ENCODE assay signal across 18 cellular contexts in the genomic region with DNA sequence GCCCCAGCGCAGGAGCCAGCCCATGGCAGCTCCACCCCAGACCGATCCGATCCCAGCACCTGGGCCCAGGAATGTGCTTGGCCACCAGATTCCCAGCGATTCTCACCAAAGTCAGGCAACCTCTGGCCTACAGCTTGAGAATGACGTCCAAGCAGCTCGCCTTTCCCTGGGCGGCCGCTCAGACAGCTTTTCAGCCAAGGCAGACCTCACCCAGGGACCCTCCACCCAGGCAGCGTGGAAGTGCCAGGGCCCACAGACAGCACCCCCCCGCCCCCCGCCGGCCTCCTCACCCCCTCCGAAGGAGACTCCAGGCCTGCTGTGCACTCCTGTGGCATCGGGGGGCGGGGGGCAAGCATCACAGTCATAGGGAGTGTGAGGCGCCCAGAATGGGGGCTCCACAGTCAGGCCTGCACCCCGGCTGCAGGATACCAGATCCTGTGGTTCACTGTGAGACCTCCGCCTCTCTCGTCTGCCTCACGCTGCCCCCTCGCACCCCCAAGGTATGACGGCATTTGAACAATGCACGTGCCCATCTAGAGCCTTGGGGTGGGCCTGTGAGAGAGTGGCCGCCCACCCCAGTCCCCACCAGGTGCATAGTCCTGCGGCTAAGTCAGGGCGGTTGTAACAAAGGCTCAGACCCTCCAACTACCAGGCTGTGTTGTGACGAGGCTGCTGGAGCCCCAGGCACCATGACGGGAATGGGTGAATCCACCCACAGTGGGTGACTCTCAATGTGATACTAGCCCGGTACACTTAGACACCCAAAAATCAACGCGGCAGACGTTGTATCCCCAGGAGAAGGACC. TPM values are rescaled to one million over a fixed set of nuclear protein-coding genes. Genes with fewer than 3 reads are reported as not detected.
A peak's percentile ranks its signal among the peaks of the same experiment; 100 is the strongest.
DNase-seq lines count a peak whose midpoint lies in the region; ATAC-seq and TF ChIP-seq lines count a peak whose summit lies in the region.
"Had no signal": no experiment of that assay in that cellular context is flagged by ENCODE, and none has a peak within 500 bp of the region (broad histone marks: within the 10 kb centered on the region; RNA-seq: fewer than 3 reads in every experiment).

No MANE protein-coding gene starts in this region.

- H3K4me3 ChIP-seq in SK-N-SH (ENCODE audit: low read depth in 2 of 2, low read length in 1 of 2) (no peak overlapping the region), right atrium auricular region (no peak overlapping the region), psoas muscle (no peak overlapping the region), transverse colon (no peak overlapping the region)
- H3K4me3 ChIP-seq: BLaER1 treated with 17β-estradiol and CSF1 and Interleukin-3, amounts not matched to agents 10 nM and 100 nM; SJCRH30 had no signal

- peaks cover 9% of the 10 kb centered on the region for H3F3A ChIP-seq in SK-N-SH (replicated peaks; ENCODE audit: insufficient read depth)

- ATAC-seq in SK-N-SH treated with all-trans-retinoic acid at 6 μM for 48 hours (no peak), psoas muscle (no peak), sciatic nerve (no peak), HG02852 (IDR thresholded peaks at IDR 0.05; ENCODE audit: unreplicated experiment) (no peak)
- ATAC-seq: left colon had no signal

- H3K9me3 ChIP-seq in SK-N-SH, result no peaks in the 10 kb centered on the region
- H3K9me3 ChIP-seq in right atrium auricular region, result no peaks in the 10 kb centered on the region
- H3K9me3 ChIP-seq in psoas muscle, result no peaks in the 10 kb centered on the region
- no peaks in the 10 kb centered on the region for H3K9me3 ChIP-seq in transverse colon
- H3K9me3 ChIP-seq: BLaER1 treated with 17β-estradiol and CSF1 and Interleukin-3, amounts not matched to agents 10 nM and 100 nM; SJCRH30 had no signal

- H3K9ac ChIP-seq in SK-N-SH, result no peak overlapping the region

- H3K36me3 ChIP-seq in SK-N-SH (replicated peaks in 1 of 2; ENCODE audit: control insufficient read depth in 1 of 2, insufficient read depth in 2 of 2, low read length in 1 of 2), result peaks cover 17 to 26% of the 10 kb centered on the region in 2 experiments
- peaks cover 5% of the 10 kb centered on the region for H3K36me3 ChIP-seq in right atrium auricular region
- no peaks in the 10 kb centered on the region for H3K36me3 ChIP-seq in psoas muscle (ENCODE audit: insufficient read depth in 1 of 2, low read depth in 1 of 2)
- H3K36me3 ChIP-seq in transverse colon, result no peaks in the 10 kb centered on the region

- TF ChIP-seq CTCF in SK-N-SH (IDR thresholded peaks at IDR 0.05) (no peak), right atrium auricular region (IDR thresholded peaks at IDR 0.05) (no peak), psoas muscle (IDR thresholded peaks at IDR 0.05) (no peak), transverse colon (IDR thresholded peaks at IDR 0.05) (no peak)

- 93% methylated on average over 30 of the region's 32 CpGs for WGBS in SK-N-SH (ENCODE audit: low lambda C conversion rate)
- WGBS in psoas muscle, 3 donors, result 65 to 79% (median 69%) methylated on average over 31 to 32 of the region's 32 CpGs
- 87% methylated on average over 30 of the region's 32 CpGs; no CpG with 5 or more reads in 1 of the 2 donors for WGBS in transverse colon (ENCODE audit: low coverage in 1 of 2), 2 donors

- POLR2A ChIA-PET in SK-N-SH (lab: Yijun Ruan, JAX), result interaction anchor here (0.9 kb wide), 1 partner anchor 21 kb away, joined by 3 read pairs; no protein-coding TSS in a partner anchor

- no peak overlapping the region for H2AFZ ChIP-seq in SK-N-SH (ENCODE audit: low read depth)

- peaks cover 100% of the 10 kb centered on the region for H4K20me1 ChIP-seq in SK-N-SH (ENCODE audit: insufficient read depth)

- H3K79me2 ChIP-seq in SK-N-SH (ENCODE audit: insufficient read depth), result peaks cover 99% of the 10 kb centered on the region

- peaks cover 0 to 62% of the 10 kb centered on the region in 2 experiments; a peak in 2 of 4 replicates for H3K4me1 ChIP-seq in SK-N-SH (ENCODE audit: control insufficient read depth in 1 of 2, insufficient read depth in 2 of 2, low read depth in 1 of 2, low read length in 1 of 2)
- peaks cover 0 to 79% of the 10 kb centered on the region in 2 donors for H3K4me1 ChIP-seq in right atrium auricular region
- peaks cover 34% of the 10 kb centered on the region for H3K4me1 ChIP-seq in psoas muscle
- peaks cover 17 to 54% (median 35%) of the 10 kb centered on the region in 4 donors for H3K4me1 ChIP-seq in transverse colon

- H3K9me2 ChIP-seq in SK-N-SH, result no peaks in the 10 kb centered on the region

- H3K27ac ChIP-seq in SK-N-SH (ENCODE audit: low read depth in 2 of 2, low read length in 1 of 2) (peak overlapping the region in 1 of 2 experiments; percentile 22; a peak in 1 of 4 replicates), right atrium auricular region (peak overlapping the region; percentile 46 to 55), psoas muscle (peak overlapping the region; percentile 4), transverse colon (peak overlapping the region; percentile 12 to 62 (median 51))
- H3K27ac ChIP-seq: 22Rv1 had no signal

- in situ Hi-C loops in transverse colon (cut with MboI; ENCODE audit: low pct_ligation_motif_present in 1 of 4, low pct_unique_long_range_greater_than_20kb in 1 of 4, low sequenced_read_pairs in 3 of 4), result no loop called here

- TF ChIP-seq RAD21 in SK-N-SH (IDR thresholded peaks at IDR 0.05; ENCODE audit: low read length), result no peak

- H3K27me3 ChIP-seq in SK-N-SH (ENCODE audit: insufficient read depth) (no peaks in the 10 kb centered on the region), right atrium auricular region (no peaks in the 10 kb centered on the region), psoas muscle (ENCODE audit: insufficient read depth in 3 of 3, low read length in 2 of 3) (no peaks in the 10 kb centered on the region), transverse colon (no peaks in the 10 kb centered on the region)
- H3K27me3 ChIP-seq: BLaER1 treated with 17β-estradiol and CSF1 and Interleukin-3, amounts not matched to agents 10 nM and 100 nM; SJCRH30 had no signal

- CTCF ChIA-PET in SK-N-SH (lab: Yijun Ruan, JAX), result interaction anchor here (0.9 to 7.4 kb wide), 7 partner anchors 13 to 74 kb away, joined by 3 to 44 read pairs (median 9); no protein-coding TSS in a partner anchor

- intact Hi-C loops in psoas muscle (cut with DNase I) (no loop called here), transverse colon (cut with DNase I; ENCODE audit: low total_unique reads) (no loop called here), sciatic nerve (cut with DNase I) (no loop called here)

- no peak overlapping the region for H3K4me2 ChIP-seq in SK-N-SH

- no peak for TF ChIP-seq POLR2A in transverse colon (IDR thresholded peaks at IDR 0.05)

- DNase-seq in SK-N-SH, result peak; percentile 50
- no peak for DNase-seq in right atrium auricular region (ENCODE audit: low spot score)
- DNase-seq in psoas muscle, result no peak
- DNase-seq in transverse colon, result no peak
- DNase-seq in sciatic nerve (ENCODE audit: low spot score), result no peak
- no peak for DNase-seq in OCI-M1 (lab: John Stamatoyannopoulos, UW)
- DNase-seq: activated CD8-positive, alpha-beta memory T cell treated with anti-CD3 and anti-CD28 coated beads, Interleukin-2, amount 50 U/mL, for 4 hours; dermis blood vessel endothelial cell; DMS79; left colon; NCI-H1930; NCI-H510A; SJCRH30; stimulated activated CD4-positive, alpha-beta T cell treated with anti-CD3 and anti-CD28 coated beads, Interleukin-2, amount 100 ng/mL, for 24 hours had no signal

- TF ChIP-seq EP300 in SK-N-SH (IDR thresholded peaks at IDR 0.05; ENCODE audit: borderline replicate concordance in 1 of 2, low read depth in 1 of 2, low read length in 1 of 2), result no peak
- TF ChIP-seq EP300 in transverse colon (IDR thresholded peaks at IDR 0.05; ENCODE audit: low read depth), result no peak

TF ChIP-seq in SK-N-SH, 30 proteins besides CTCF, POLR2A, EP300 and RAD21 (continues in another document):
- TF ChIP-seq, protein P1, sequence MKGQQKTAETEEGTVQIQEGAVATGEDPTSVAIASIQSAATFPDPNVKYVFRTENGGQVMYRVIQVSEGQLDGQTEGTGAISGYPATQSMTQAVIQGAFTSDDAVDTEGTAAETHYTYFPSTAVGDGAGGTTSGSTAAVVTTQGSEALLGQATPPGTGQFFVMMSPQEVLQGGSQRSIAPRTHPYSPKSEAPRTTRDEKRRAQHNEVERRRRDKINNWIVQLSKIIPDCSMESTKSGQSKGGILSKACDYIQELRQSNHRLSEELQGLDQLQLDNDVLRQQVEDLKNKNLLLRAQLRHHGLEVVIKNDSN (IDR thresholded peaks at IDR 0.05; ENCODE audit: borderline replicate concordance, low read depth), result no peak
- no peak for TF ChIP-seq TEAD4 (IDR thresholded peaks at IDR 0.05; ENCODE audit: borderline replicate concordance, insufficient read depth)

TF ChIP-seq in SK-N-SH treated with all-trans-retinoic acid at 6 μM for 48 hours, 23 proteins besides CTCF, POLR2A, EP300 and RAD21 (continues in another document):
- no peak for TF ChIP-seq TOX (CRISPR knock-in tag; IDR thresholded peaks at IDR 0.05; ENCODE audit: borderline replicate concordance)

RNA-seq across cellular contexts. Expression of a gene that starts 6.0 kb away (rescaled TPM):
- 0.31 and 0.35 TPM in 2 replicates for polyA plus RNA-seq in SK-N-SH (2012; rRNA removed)
- 0.17 and 0.21 TPM in 2 replicates for polyA plus RNA-seq in SK-N-SH (2012; cell fraction: cytosol; rRNA removed)
- 0.68 and 0.97 TPM in 2 replicates for polyA plus RNA-seq in SK-N-SH (2012; cell fraction: nucleus; rRNA removed)
- total RNA-seq in right atrium auricular region, result 1 to 10 TPM in 1 of 2 donors, under 1 TPM in 1; 0.83 to 1.1 TPM
- total RNA-seq in psoas muscle, result under 1 TPM; 0.19 to 0.52 (median 0.43) TPM
- polyA plus RNA-seq in psoas muscle, result under 1 TPM in 1 of 3 donors, not detected in 2; 0.04 TPM
- 1 to 10 TPM; 1.8 to 3.0 (median 2.5) TPM for total RNA-seq in transverse colon
- 16.7 TPM for total RNA-seq in sciatic nerve

RNA-seq across cellular contexts. Expression of a gene that starts 28.2 kb away (rescaled TPM):
- polyA plus RNA-seq in SK-N-SH (2012; rRNA removed) (256 and 441 TPM in 2 replicates), psoas muscle (10 to 100 TPM; 10.3 to 12.7 (median 10.6) TPM)
- 528 and 616 TPM in 2 replicates for polyA plus RNA-seq in SK-N-SH (2012; cell fraction: cytosol; rRNA removed)
- 334 and 427 TPM in 2 replicates for polyA plus RNA-seq in SK-N-SH (2012; cell fraction: nucleus; rRNA removed)
- total RNA-seq in right atrium auricular region (100 to 1,000 TPM in 1 of 2 donors, 10 to 100 TPM in 1; 99.1 to 158 TPM), psoas muscle (10 to 100 TPM; 18.5 to 53.6 (median 25.2) TPM), transverse colon (10 to 100 TPM; 32.2 to 70.7 (median 54.6) TPM), sciatic nerve (720 TPM)

RNA-seq across cellular contexts. Expression of a gene that starts 56.4 kb away (rescaled TPM):
- 34.6 and 41.2 TPM in 2 replicates for polyA plus RNA-seq in SK-N-SH (2012; rRNA removed)
- polyA plus RNA-seq in SK-N-SH (2012; cell fraction: cytosol; rRNA removed), result 22.5 and 26.9 TPM in 2 replicates
- polyA plus RNA-seq in SK-N-SH (2012; cell fraction: nucleus; rRNA removed), result 163 and 178 TPM in 2 replicates
- total RNA-seq in right atrium auricular region, result 10 to 100 TPM; 15.4 to 18.1 TPM
- 10 to 100 TPM; 24.2 to 40.5 (median 28.8) TPM for total RNA-seq in psoas muscle
- polyA plus RNA-seq in psoas muscle, result 10 to 100 TPM; 14.0 to 23.7 (median 20.6) TPM
- 10 to 100 TPM; 28.5 to 96.5 (median 63.5) TPM for total RNA-seq in transverse colon
- 109 TPM for total RNA-seq in sciatic nerve
